19 cellular contexts compared by ENCODE assay signal in the genomic region with DNA sequence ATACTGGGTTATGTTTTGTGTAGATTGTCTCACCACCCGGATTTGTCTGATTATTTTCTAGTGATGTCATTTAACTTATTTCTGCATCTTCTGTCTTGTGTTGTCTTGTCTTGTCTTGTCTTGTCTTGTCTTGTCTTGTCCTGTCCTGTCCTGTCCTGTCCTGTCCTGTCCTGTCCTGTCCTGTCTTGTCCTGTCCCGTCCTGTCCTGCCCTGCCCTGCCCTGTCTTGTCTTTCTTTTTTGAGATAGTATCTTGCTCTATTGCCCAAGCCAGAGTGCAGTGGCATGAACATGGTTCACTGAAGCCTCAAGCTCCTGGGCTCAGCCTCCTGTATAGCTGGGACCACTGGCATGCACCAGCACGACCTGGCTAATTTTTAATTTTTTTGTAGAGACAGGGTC.
"Had no signal": no experiment of that assay in that cellular context is flagged by ENCODE, and none has a peak within 500 bp of the region (broad histone marks: within the 10 kb centered on the region; RNA-seq: fewer than 3 reads in every experiment).

No MANE protein-coding gene starts in this region.

- H3K27me3 Mint-ChIP-seq: dendritic cell treated with granulocyte-macrophage colony-stimulating factor and Interleukin-4, amounts not matched to agents 40 ng/mL and 50 ng/mL, for 4 days; naive thymus-derived CD8-positive, alpha-beta T cell had no signal

- H3K36me3 ChIP-seq: right atrium auricular region, suprapubic skin, thyroid gland, upper lobe of right lung, vagina had no signal

- H3K27ac Mint-ChIP-seq: dendritic cell treated with granulocyte-macrophage colony-stimulating factor and Interleukin-4, amounts not matched to agents 40 ng/mL and 50 ng/mL, for 4 days had no signal

- DNase-seq: cerebellar nuclear complex; glutamatergic neuron; islet precursor cell; mucosa of descending colon; naive thymus-derived CD8-positive, alpha-beta T cell; posterior cingulate gyrus; small intestine; stimulated activated CD4-positive, alpha-beta T cell treated with anti-CD3 and anti-CD28 coated beads, Interleukin-12 subunit alpha, Interleukin-12 subunit beta, amount 100 ng/mL, for 4 hours; stimulated activated CD4-positive, alpha-beta T cell treated with anti-CD3 and anti-CD28 coated beads, Interleukin-2, amount 100 ng/mL, for 48 hours; stimulated activated naive CD8-positive, alpha-beta T cell treated with anti-CD3 and anti-CD28 coated beads, Interleukin-15, Interleukin-2, amounts not matched to agents 100 U/mL and 50 U/mL, for 24 hours; thyroid gland; upper lobe of right lung had no signal

- ATAC-seq: esophagus mucosa; gastroesophageal sphincter; mucosa of descending colon; naive thymus-derived CD8-positive, alpha-beta T cell; stimulated activated naive CD8-positive, alpha-beta T cell treated with anti-CD3 and anti-CD28 coated beads, Interleukin-15, Interleukin-2, amounts not matched to agents 100 U/mL and 50 U/mL, for 24 hours; upper lobe of right lung had no signal

- H3K27me3 ChIP-seq: gastroesophageal sphincter, right atrium auricular region, suprapubic skin, thyroid gland, upper lobe of right lung, vagina had no signal

- H3K4me3 Mint-ChIP-seq: dendritic cell treated with granulocyte-macrophage colony-stimulating factor and Interleukin-4, amounts not matched to agents 40 ng/mL and 50 ng/mL, for 4 days; naive thymus-derived CD8-positive, alpha-beta T cell; neural crest cell had no signal

- H3K4me3 ChIP-seq: gastroesophageal sphincter, mucosa of descending colon, right atrium auricular region, suprapubic skin, thyroid gland, upper lobe of right lung, vagina had no signal

- H3K9me3 ChIP-seq: thyroid gland, vagina had no signal

- H3K27ac ChIP-seq: gastroesophageal sphincter, right atrium auricular region, suprapubic skin, thyroid gland, upper lobe of right lung, vagina had no signal

- H3K4me1 ChIP-seq: right atrium auricular region, suprapubic skin, thyroid gland, upper lobe of right lung, vagina had no signal
